Comparison of ENCODE assay signal across 32 cellular contexts in the genomic region with DNA sequence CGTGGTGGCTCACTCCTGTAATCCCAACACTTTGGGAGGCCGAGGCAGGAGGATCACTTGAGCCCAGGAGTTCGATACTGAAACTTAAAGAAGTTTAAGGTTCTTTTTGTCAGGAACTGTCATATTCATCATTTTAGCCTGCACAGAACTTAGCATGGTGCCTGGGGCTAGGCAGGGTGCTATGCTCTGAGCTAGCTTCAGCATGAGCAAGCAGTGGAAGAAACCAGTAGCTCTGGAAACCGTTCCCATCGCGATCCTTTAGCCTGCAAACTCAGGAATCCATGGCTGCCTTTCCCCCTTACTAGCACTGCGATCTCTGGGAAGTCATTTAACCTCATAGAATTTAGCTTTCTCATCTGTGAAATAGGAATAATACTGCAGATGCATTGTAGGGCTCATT.
"Had no signal": no experiment of that assay in that cellular context is flagged by ENCODE, and none has a peak within 500 bp of the region (broad histone marks: within the 10 kb centered on the region; RNA-seq: fewer than 3 reads in every experiment).

No MANE protein-coding gene starts in this region.

- FAIRE-seq: astrocyte, bronchial epithelial cell had no signal

- H3K9me3 ChIP-seq: adrenal gland, ascending aorta, body of pancreas, breast epithelium had no signal

- H3K36me3 ChIP-seq: adrenal gland, ascending aorta, brain microvascular endothelial cell, breast epithelium, cardiac muscle cell had no signal

- H3K27me3 ChIP-seq: adrenal gland, ascending aorta, body of pancreas, brain microvascular endothelial cell, breast epithelium, cardiac muscle cell had no signal

- H3K27ac ChIP-seq: adrenal gland, ascending aorta, body of pancreas, brain microvascular endothelial cell, breast epithelium, cardiac muscle cell had no signal

- H3K4me1 ChIP-seq: adrenal gland, ascending aorta, body of pancreas, breast epithelium had no signal

- H3K4me3 ChIP-seq: adrenal gland, ascending aorta, body of pancreas, breast epithelium, cardiac muscle cell had no signal

- DNase-seq: activated effector memory CD4-positive, alpha-beta T cell treated with anti-CD3 and anti-CD28 coated beads, Interleukin-2, amount 50 U/mL, for 16 hours; activated effector memory CD4-positive, alpha-beta T cell treated with Interleukin-2 at 50 U/mL for 16 hours; activated gamma-delta T cell; activated gamma-delta T cell treated with Interleukin-2 at 50 U/mL for 16 hours; activated naive CD4-positive, alpha-beta T cell; activated naive CD4-positive, alpha-beta T cell treated with anti-CD3 and anti-CD28 coated beads for 36 hours; activated naive CD4-positive, alpha-beta T cell treated with anti-CD3 and anti-CD28 coated beads, Interleukin-2, amount 10 ng/mL, durations not matched to agents 7 days and 5 days; activated naive CD4-positive, alpha-beta T cell treated with anti-CD3 and anti-CD28 coated beads, Interleukin-2, amount 50 U/mL, for 16 hours; activated naive CD4-positive, alpha-beta T cell treated with Interleukin-2 at 50 U/mL for 16 hours; activated naive CD8-positive, alpha-beta T cell treated with anti-CD3 and anti-CD28 coated beads for 36 hours; activated naive CD8-positive, alpha-beta T cell treated with anti-CD3 and anti-CD28 coated beads, Interleukin-2, amount 10 ng/mL, durations not matched to agents 7 days and 5 days; activated naive CD8-positive, alpha-beta T cell treated with anti-CD3 and anti-CD28 coated beads, Interleukin-2, amount 50 U/mL, for 24 hours; activated T-cell treated with anti-CD3 and anti-CD28 coated beads, Interleukin-2, amount 50 U/mL, for 1 hour; activated T-cell treated with anti-CD3 and anti-CD28 coated beads, Interleukin-2, amount 50 U/mL, for 24 hours; activated T-cell treated with anti-CD3 and anti-CD28 coated beads, Interleukin-2, amount 50 U/mL, for 4 hours; activated T-cell treated with anti-CD3 and anti-CD28 coated beads, Interleukin-2, amount 50 U/mL, for 48 hours; activated T-cell treated with anti-CD3 and anti-CD28 coated beads, Interleukin-2, amount 50 U/mL, for 72 hours; adrenal gland; amniotic stem cell; amygdala; anterior cingulate cortex; aorta; body of pancreas; brain microvascular endothelial cell; caudate nucleus; central memory CD4-positive, alpha-beta T cell; cerebellar nuclear complex had no signal
